Comparison of ENCODE assay signal across 11 cellular contexts in the genomic region with DNA sequence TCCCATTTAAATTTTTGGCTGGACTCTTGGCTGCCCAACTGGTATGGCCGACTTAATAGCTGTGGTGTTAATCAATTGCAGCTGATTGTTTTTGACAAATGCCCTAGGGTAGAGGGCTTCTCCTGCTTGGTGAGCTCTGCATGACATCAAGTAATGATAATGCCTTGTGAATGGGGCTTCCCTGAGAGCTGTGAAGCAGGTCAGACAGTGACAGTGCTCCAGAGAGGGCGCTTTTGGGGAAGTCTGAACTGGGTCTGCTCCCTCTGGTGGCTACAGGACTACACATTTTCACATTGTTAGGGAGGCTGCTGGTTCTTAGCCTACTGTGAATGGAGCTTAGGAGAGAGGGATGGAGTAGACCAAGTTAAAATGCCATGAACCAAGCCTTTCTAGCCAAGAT.
DNase-seq lines count a peak whose midpoint lies in the region; ATAC-seq and TF ChIP-seq lines count a peak whose summit lies in the region.
"Had no signal": no experiment of that assay in that cellular context is flagged by ENCODE, and none has a peak within 500 bp of the region (broad histone marks: within the 10 kb centered on the region; RNA-seq: fewer than 3 reads in every experiment).

No MANE protein-coding gene starts in this region.

- peaks cover 3% of the 10 kb centered on the region; the same call in 1 of the 2 replicates for H3K4me1 ChIP-seq in GM23338 (ENCODE audit: insufficient read depth)
- H3K4me1 ChIP-seq in tibial nerve, result peaks cover 0 to 4% (median 0%) of the 10 kb centered on the region in 4 donors

- peaks cover 0 to 22% (median 10%) of the 10 kb centered on the region in 4 donors for H3K9me3 ChIP-seq in tibial nerve
- H3K9me3 ChIP-seq: suprapubic skin had no signal

- peak; percentile 57 for DNase-seq in ACHN
- peak; percentile 95 for DNase-seq in GM23338 (ENCODE audit: low spot score)
- DNase-seq in SHP77 (lab: John Stamatoyannopoulos, UW), result peak; percentile 44 to 51
- peak; percentile 89 for DNase-seq in iPS DF 4.7 (ENCODE audit: extremely low read depth, low spot score)
- no peak for DNase-seq in GDM1 (lab: John Stamatoyannopoulos, UW)
- DNase-seq in NCI-H1694 (lab: John Stamatoyannopoulos, UW), result no peak
- DNase-seq in tibial nerve (ENCODE audit: low spot score in 2 of 2), result no peak
- DNase-seq in effector CD8-positive, alpha-beta T cell (lab: John Stamatoyannopoulos, UW), result no peak
- DNase-seq: caudate nucleus, T-helper 1 cell had no signal

- ATAC-seq in GM23338, result peak; percentile 100

- in situ Hi-C loops in ACHN (cut with HindIII; ENCODE audit: low pct_ligation_motif_present, low pct_unique_long_range_greater_than_20kb, low sequenced_read_pairs), result no loop called here

- H3K27ac ChIP-seq in GM23338 (ENCODE audit: low read depth) (no peak overlapping the region), tibial nerve (no peak overlapping the region)
- H3K27ac ChIP-seq: suprapubic skin had no signal

- H3K79me2 ChIP-seq in GM23338 (replicated peaks; ENCODE audit: insufficient read depth), result no peaks in the 10 kb centered on the region

- TF ChIP-seq EP300 in tibial nerve (IDR thresholded peaks at IDR 0.05), result no peak

- H3K36me3 ChIP-seq in GM23338 (ENCODE audit: insufficient read depth), result peaks cover 4% of the 10 kb centered on the region; the same call in 1 of the 2 replicates
- no peaks in the 10 kb centered on the region for H3K36me3 ChIP-seq in tibial nerve
- H3K36me3 ChIP-seq: suprapubic skin had no signal

- H3K4me2 ChIP-seq in GM23338, result no peak overlapping the region

- H3K4me3 Mint-ChIP-seq in GM23338, result no peak overlapping the region

- no peaks in the 10 kb centered on the region for H4K20me1 ChIP-seq in GM23338 (replicated peaks; ENCODE audit: insufficient read depth)

- 59 to 68% methylated on average over 2 of the region's 2 CpGs for WGBS in tibial nerve, 2 donors

- peaks cover 18% of the 10 kb centered on the region; the same call in 2 of the 3 replicates for H3K4me1 Mint-ChIP-seq in GM23338

- no peak overlapping the region for H3K27ac Mint-ChIP-seq in GM23338

- no peaks in the 10 kb centered on the region for H3K9me2 ChIP-seq in GM23338 (ENCODE audit: insufficient read depth)

- H3K27me3 ChIP-seq in GM23338 (ENCODE audit: insufficient read depth) (no peaks in the 10 kb centered on the region), tibial nerve (no peaks in the 10 kb centered on the region)

- TF ChIP-seq CTCF in GM23338 (conservative IDR thresholded peaks at IDR 0.05; ENCODE audit: low read depth in 2 of 2) (peak; percentile 82 to 92), tibial nerve (IDR thresholded peaks at IDR 0.05) (no peak)

- peaks cover 13% of the 10 kb centered on the region for H3K9me3 Mint-ChIP-seq in GM23338

- no peaks in the 10 kb centered on the region for H3K27me3 Mint-ChIP-seq in GM23338 (ENCODE audit: insufficient read depth, low read depth, poor library complexity)

- H3F3A ChIP-seq in GM23338 (replicated peaks; ENCODE audit: low read depth), result no peaks in the 10 kb centered on the region

- no peak for TF ChIP-seq POLR2A in tibial nerve (IDR thresholded peaks at IDR 0.05)

- peaks cover 17% of the 10 kb centered on the region for H3K36me3 Mint-ChIP-seq in GM23338 (ENCODE audit: low read depth)

- no peak overlapping the region for H2AFZ ChIP-seq in GM23338

- H3K4me3 ChIP-seq in GM23338 (no peak overlapping the region), tibial nerve (no peak overlapping the region)
- H3K4me3 ChIP-seq: suprapubic skin had no signal

TF ChIP-seq in GM23338, 12 proteins besides CTCF, POLR2A, EP300 and RAD21:
- TF ChIP-seq CREB1 (CRISPR knock-in tag; IDR thresholded peaks at IDR 0.05; ENCODE audit: low read depth), result 0 out of 2 replicates have a peak, but pooled peaks have one; percentile 38
- TF ChIP-seq NANOG (IDR thresholded peaks at IDR 0.05; ENCODE audit: borderline replicate concordance), result peak; percentile 42; the same call in 1 of the 2 replicates
- TF ChIP-seq ZNF331 (CRISPR knock-in tag; IDR thresholded peaks at IDR 0.05; ENCODE audit: low read depth), result no peak
- TF ChIP-seq ETS1 (IDR thresholded peaks at IDR 0.05), result no peak
- TF ChIP-seq STAT1 (IDR thresholded peaks at IDR 0.05; ENCODE audit: unreplicated experiment), result no peak
- peak; percentile 89 for TF ChIP-seq ZNF462 (CRISPR knock-in tag; IDR thresholded peaks at IDR 0.05)

Comparison
In these comparisons a context has a peak if more than half of its experiments do, and no peak if none do; other contexts are left out.
1. DNase-seq: peak in ACHN (single experiment), GM23338 (single experiment), SHP77 (2 of 2) and iPS DF 4.7 (single experiment); none in GDM1 (single experiment), NCI-H1694 (single experiment), tibial nerve (0 of 2) and effector CD8-positive, alpha-beta T cell (single experiment).
2. CTCF ChIP-seq: peak in GM23338 (2 of 2); none in tibial nerve (0 of 5).